In genomic region chr3:189629803-189630455, GRCh38 we compare ENCODE assay signal across 15 cellular contexts. TPM values are rescaled to one million over a fixed set of nuclear protein-coding genes. Genes with fewer than 3 reads are reported as not detected.
DNase-seq lines count a peak whose midpoint lies in the region; ATAC-seq, FAIRE-seq and TF ChIP-seq lines count a peak whose summit lies in the region.
"Had no signal": no experiment of that assay in that cellular context is flagged by ENCODE, and none has a peak within 500 bp of the region (broad histone marks: within the 10 kb centered on the region; RNA-seq: fewer than 3 reads in every experiment).

No MANE protein-coding gene starts in this region.

- H3K27ac ChIP-seq in gastroesophageal sphincter, result no peak overlapping the region
- no peak overlapping the region for H3K27ac ChIP-seq in neural progenitor cell
- H3K27ac ChIP-seq: vagina had no signal

- WGBS in gastroesophageal sphincter (ENCODE audit: low coverage in 1 of 2), 2 donors, result 39 to 50% methylated on average over 3 of the region's 3 CpGs

- H3K36me3 ChIP-seq in gastroesophageal sphincter (no peaks in the 10 kb centered on the region), neural progenitor cell (no peaks in the 10 kb centered on the region)
- H3K36me3 ChIP-seq: vagina had no signal

- TF ChIP-seq CTCF in gastroesophageal sphincter (IDR thresholded peaks at IDR 0.05) (no peak), neural progenitor cell (IDR thresholded peaks at IDR 0.05) (no peak)

- H3K4me1 Mint-ChIP-seq in T-helper 2 cell treated with Interferon-gamma antibody and Interleukin-4, amounts not matched to agents 5 μg/mL and 100 μg/mL, for 36 hours (ENCODE audit: low read depth), result peaks cover 33% of the 10 kb centered on the region
- peaks cover 6% of the 10 kb centered on the region for H3K4me1 Mint-ChIP-seq in stimulated activated memory B cell treated with anti-CD40 and anti-IgM and Interleukin-4, amounts not matched to agents 10 μg/mL and 1 μg/mL and 100 μg/mL, for 72 hours
- no peaks in the 10 kb centered on the region for H3K4me1 Mint-ChIP-seq in neural progenitor cell

- peaks cover 0 to 6% (median 0%) of the 10 kb centered on the region in 3 donors for H3K4me1 ChIP-seq in gastroesophageal sphincter
- peaks cover 3% of the 10 kb centered on the region for H3K4me1 ChIP-seq in neural progenitor cell

- H3F3A ChIP-seq in neural progenitor cell (ENCODE audit: low read depth), result no peaks in the 10 kb centered on the region

- no peaks in the 10 kb centered on the region for H4K20me1 ChIP-seq in neural progenitor cell (ENCODE audit: low read depth)

- H3K9me3 Mint-ChIP-seq in T-helper 2 cell treated with Interferon-gamma antibody and Interleukin-4, amounts not matched to agents 5 μg/mL and 100 μg/mL, for 36 hours, result peaks cover 8% of the 10 kb centered on the region
- no peaks in the 10 kb centered on the region for H3K9me3 Mint-ChIP-seq in stimulated activated memory B cell treated with anti-CD40 and anti-IgM and Interleukin-4, amounts not matched to agents 10 μg/mL and 1 μg/mL and 100 μg/mL, for 72 hours
- no peaks in the 10 kb centered on the region for H3K9me3 Mint-ChIP-seq in neural progenitor cell
- H3K9me3 Mint-ChIP-seq: H9, neural crest cell had no signal

- FAIRE-seq in urothelium cell line (lab: Jason Lieb, UNC), result no peak

- peak overlapping the region; percentile 15 for H3K27ac Mint-ChIP-seq in T-helper 2 cell treated with Interferon-gamma antibody and Interleukin-4, amounts not matched to agents 5 μg/mL and 100 μg/mL, for 36 hours
- H3K27ac Mint-ChIP-seq in stimulated activated memory B cell treated with anti-CD40 and anti-IgM and Interleukin-4, amounts not matched to agents 10 μg/mL and 1 μg/mL and 100 μg/mL, for 72 hours, result peak overlapping the region; percentile 69
- H3K27ac Mint-ChIP-seq in neural progenitor cell, result no peak overlapping the region
- H3K27ac Mint-ChIP-seq: activated CD8-positive, alpha-beta T cell treated with anti-CD3 and anti-CD28 coated beads, Interleukin-2, amount 10 ng/mL, durations not matched to agents 7 days and 5 days had no signal

- TF ChIP-seq POLR2A in gastroesophageal sphincter (IDR thresholded peaks at IDR 0.05), result no peak

- no peak overlapping the region for H3K9ac ChIP-seq in neural progenitor cell

- DNase-seq in T-helper 2 cell treated with Interferon-gamma antibody and Interleukin-4, amounts not matched to agents 5 μg/mL and 100 μg/mL, for 36 hours (ENCODE audit: low spot score), result no peak
- DNase-seq in T-helper 2 cell (no peak), RPMI7951 (ENCODE audit: low read depth) (peak; percentile 49), neural progenitor cell (ENCODE audit: low spot score) (no peak), urothelium cell line (ENCODE audit: low spot score) (no peak)
- DNase-seq: activated CD8-positive, alpha-beta T cell treated with anti-CD3 and anti-CD28 coated beads, Interleukin-2, amount 10 ng/mL, durations not matched to agents 7 days and 5 days; amniotic stem cell; H9; NCI-H446; SW 1271 had no signal

- no peaks in the 10 kb centered on the region for H3K9me3 ChIP-seq in gastroesophageal sphincter
- no peaks in the 10 kb centered on the region for H3K9me3 ChIP-seq in neural progenitor cell (ENCODE audit: low read depth)
- H3K9me3 ChIP-seq: vagina had no signal

- H3K4me3 ChIP-seq in gastroesophageal sphincter (no peak overlapping the region), neural progenitor cell (no peak overlapping the region)
- H3K4me3 ChIP-seq: vagina had no signal

- TF ChIP-seq EP300 in gastroesophageal sphincter (IDR thresholded peaks at IDR 0.05), result no peak

- H3K27me3 ChIP-seq in gastroesophageal sphincter (no peaks in the 10 kb centered on the region), neural progenitor cell (no peaks in the 10 kb centered on the region)
- H3K27me3 ChIP-seq: vagina had no signal

- H3K27me3 Mint-ChIP-seq in T-helper 2 cell treated with Interferon-gamma antibody and Interleukin-4, amounts not matched to agents 5 μg/mL and 100 μg/mL, for 36 hours (ENCODE audit: low read depth), result no peaks in the 10 kb centered on the region
- no peaks in the 10 kb centered on the region for H3K27me3 Mint-ChIP-seq in stimulated activated memory B cell treated with anti-CD40 and anti-IgM and Interleukin-4, amounts not matched to agents 10 μg/mL and 1 μg/mL and 100 μg/mL, for 72 hours
- H3K27me3 Mint-ChIP-seq in neural progenitor cell (ENCODE audit: insufficient read depth, low read depth), result no peaks in the 10 kb centered on the region

- no peaks in the 10 kb centered on the region for H3K79me2 ChIP-seq in neural progenitor cell (ENCODE audit: low read depth)

- H3K4me2 ChIP-seq in neural progenitor cell, result no peak overlapping the region

- ATAC-seq in gastroesophageal sphincter, result peak; percentile 51
- no peak for ATAC-seq in stimulated activated memory B cell treated with anti-CD40 and anti-IgM and Interleukin-4, amounts not matched to agents 10 μg/mL and 1 μg/mL and 100 μg/mL, for 72 hours
- ATAC-seq in GM18870 (IDR thresholded peaks at IDR 0.05; ENCODE audit: unreplicated experiment), result no peak
- ATAC-seq: activated CD8-positive, alpha-beta T cell treated with anti-CD3 and anti-CD28 coated beads, Interleukin-2, amount 10 ng/mL, durations not matched to agents 7 days and 5 days had no signal

- peaks cover 4% of the 10 kb centered on the region for H3K36me3 Mint-ChIP-seq in T-helper 2 cell treated with Interferon-gamma antibody and Interleukin-4, amounts not matched to agents 5 μg/mL and 100 μg/mL, for 36 hours (ENCODE audit: low read depth)
- H3K36me3 Mint-ChIP-seq in stimulated activated memory B cell treated with anti-CD40 and anti-IgM and Interleukin-4, amounts not matched to agents 10 μg/mL and 1 μg/mL and 100 μg/mL, for 72 hours, result no peaks in the 10 kb centered on the region
- no peaks in the 10 kb centered on the region for H3K36me3 Mint-ChIP-seq in neural progenitor cell

- H2AFZ ChIP-seq in neural progenitor cell (replicated peaks), result no peak overlapping the region

- H3K4me3 Mint-ChIP-seq in T-helper 2 cell treated with Interferon-gamma antibody and Interleukin-4, amounts not matched to agents 5 μg/mL and 100 μg/mL, for 36 hours, result peak overlapping the region; percentile 59
- peak overlapping the region; percentile 23 for H3K4me3 Mint-ChIP-seq in stimulated activated memory B cell treated with anti-CD40 and anti-IgM and Interleukin-4, amounts not matched to agents 10 μg/mL and 1 μg/mL and 100 μg/mL, for 72 hours
- no peak overlapping the region for H3K4me3 Mint-ChIP-seq in neural progenitor cell
- H3K4me3 Mint-ChIP-seq: activated CD8-positive, alpha-beta T cell treated with anti-CD3 and anti-CD28 coated beads, Interleukin-2, amount 10 ng/mL, durations not matched to agents 7 days and 5 days; H9; neural crest cell had no signal

RNA-seq across cellular contexts. Expression of gene TP63, which starts 1.3 kb away (rescaled TPM):
- total RNA-seq in RPMI7951 (2014; rRNA removed; shearing (Covaris generic)), result 16.7 and 22.3 TPM in 2 replicates
- total RNA-seq in gastroesophageal sphincter (1 to 10 TPM in 2 of 4 donors, under 1 TPM in 1, not detected in 1; 0.13 to 7.4 (median 3.4) TPM), neural progenitor cell (ENCODE audit: low replicate concordance) (0.62 TPM in 1 of 2 replicates, not detected in the other)
- total RNA-seq: activated CD8-positive, alpha-beta T cell treated with anti-CD3 and anti-CD28 coated beads, Interleukin-2, amount 10 ng/mL, durations not matched to agents 7 days and 5 days; H9 had no signal
